In the genomic region with DNA sequence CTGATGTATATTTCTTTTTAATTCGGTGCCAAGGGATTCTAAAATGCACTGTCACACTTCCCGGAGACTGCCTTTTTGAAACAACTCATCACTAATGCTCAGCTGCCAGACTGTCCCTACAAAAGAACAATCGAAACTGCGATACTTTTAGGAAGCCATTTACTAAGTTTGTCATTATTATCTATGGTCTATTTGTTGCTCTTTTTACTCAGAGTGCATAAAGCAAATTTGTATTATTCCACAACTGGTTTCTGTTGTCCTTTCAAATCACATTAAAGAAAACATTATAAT, we compare ENCODE assay signal across 12 cellular contexts.
A peak's percentile ranks its signal among the peaks of the same experiment; 100 is the strongest.
DNase-seq lines count a peak whose midpoint lies in the region; ATAC-seq, FAIRE-seq and TF ChIP-seq lines count a peak whose summit lies in the region.
"Had no signal": no experiment of that assay in that cellular context is flagged by ENCODE, and none has a peak within 500 bp of the region (broad histone marks: within the 10 kb centered on the region; RNA-seq: fewer than 3 reads in every experiment).

No MANE protein-coding gene starts in this region.

- H3K27ac ChIP-seq in ACC112 (ENCODE audit: low read depth, low read length) (peak overlapping the region; percentile 58), endothelial cell of umbilical vein (ENCODE audit: insufficient read depth, low read depth, low read length) (peak overlapping the region; percentile 2), ovary (peak overlapping the region; percentile 33 to 73), SK-N-SH (ENCODE audit: low read depth in 2 of 2, low read length in 1 of 2) (no peak overlapping the region)
- H3K27ac ChIP-seq in CD8-positive, alpha-beta T cell (ENCODE audit: low read depth, low read length): no peak overlapping the region
- H3K27ac ChIP-seq: BLaER1 treated with 17β-estradiol and CSF1 and Interleukin-3, amounts not matched to agents 10 nM and 100 nM had no signal

- no peaks in the 10 kb centered on the region for H3K9me3 ChIP-seq in endothelial cell of umbilical vein (replicated peaks; ENCODE audit: control insufficient read depth, insufficient read depth, low read length)
- H3K9me3 ChIP-seq in ovary: no peaks in the 10 kb centered on the region
- no peaks in the 10 kb centered on the region for H3K9me3 ChIP-seq in SK-N-SH
- H3K9me3 ChIP-seq in CD8-positive, alpha-beta T cell (ENCODE audit: low read length): no peaks in the 10 kb centered on the region
- H3K9me3 ChIP-seq: BLaER1 treated with 17β-estradiol and CSF1 and Interleukin-3, amounts not matched to agents 10 nM and 100 nM had no signal

- POLR2A ChIA-PET in endothelial cell of umbilical vein (lab: Charles Lee) (interaction anchor here (1.5 to 1.9 kb wide), 2 partner anchors 40 to 104 kb away, joined by 4 to 7 read pairs; no protein-coding TSS in a partner anchor), SK-N-SH (lab: Yijun Ruan, JAX) (no interaction called here)
- POLR2A ChIA-PET in CD8-positive, alpha-beta T cell (lab: Charles Lee): interaction anchor here (1.0 kb wide), 1 partner anchor 20 kb away, joined by 3 read pairs; no protein-coding TSS in a partner anchor

- no peaks in the 10 kb centered on the region for H3K9me2 ChIP-seq in SK-N-SH

- H3K4me1 ChIP-seq in ACC112 (ENCODE audit: control insufficient read depth, insufficient read depth, low read length, unreplicated experiment): peaks cover 52% of the 10 kb centered on the region
- peaks cover 71% of the 10 kb centered on the region for H3K4me1 ChIP-seq in endothelial cell of umbilical vein (ENCODE audit: control insufficient read depth, extremely low read depth, insufficient read depth, low read length)
- H3K4me1 ChIP-seq in ovary (ENCODE audit: insufficient read depth): peaks cover 32% of the 10 kb centered on the region
- peaks cover 21 to 29% of the 10 kb centered on the region in 2 experiments for H3K4me1 ChIP-seq in SK-N-SH (ENCODE audit: control insufficient read depth in 1 of 2, insufficient read depth in 2 of 2, low read depth in 1 of 2, low read length in 1 of 2)
- no peaks in the 10 kb centered on the region for H3K4me1 ChIP-seq in CD8-positive, alpha-beta T cell (ENCODE audit: insufficient read depth, low read length)

- ATAC-seq in CD8-positive, alpha-beta T cell: no peak

- H3F3A ChIP-seq in SK-N-SH (replicated peaks; ENCODE audit: insufficient read depth): peaks cover 20% of the 10 kb centered on the region

- WGBS in ovary, 3 donors: 7 to 14% (median 10%) methylated on average over 4 of the region's 4 CpGs
- WGBS in SK-N-SH (ENCODE audit: low lambda C conversion rate): 82% methylated on average over 4 of the region's 4 CpGs

- TF ChIP-seq POLR2A in endothelial cell of umbilical vein (IDR thresholded peaks at IDR 0.05; ENCODE audit: low read depth, low read length): no peak
- no peak for TF ChIP-seq POLR2A in ovary (IDR thresholded peaks at IDR 0.05)

- dilution Hi-C loops in endothelial cell of umbilical vein (cut with MboI; ENCODE audit: extremely low pct_ligation_motif_present, low sequenced_read_pairs): no loop called here

- intact Hi-C loops in endothelial cell of umbilical vein (cut with micrococcal nuclease): no loop called here
- intact Hi-C loops in ovary (cut with DNase I): loop anchor here in 2 of 4 donors (5.0 to 10.0 kb wide), 3 partner anchors 59 to 122 kb away; a partner anchor contains a TSS
- intact Hi-C loops in CD8-positive, alpha-beta T cell (cut with DNase I, micrococcal nuclease): no loop called here

- H3K9ac ChIP-seq in endothelial cell of umbilical vein (replicated peaks; ENCODE audit: extremely low read depth, insufficient read depth, low read length) (no peak overlapping the region), SK-N-SH (no peak overlapping the region)
- H3K9ac ChIP-seq: BLaER1 treated with 17β-estradiol and CSF1 and Interleukin-3, amounts not matched to agents 10 nM and 100 nM had no signal

- H3K36me3 Mint-ChIP-seq in CD8-positive, alpha-beta T cell: no peaks in the 10 kb centered on the region

- peaks cover 6% of the 10 kb centered on the region for H3K27me3 Mint-ChIP-seq in CD8-positive, alpha-beta T cell (ENCODE audit: low read depth)

- H3K27ac Mint-ChIP-seq in CD8-positive, alpha-beta T cell: no peak overlapping the region
- H3K27ac Mint-ChIP-seq: activated B cell treated with CpG ODN at 0.5 μM for 24 hours had no signal

- H4K20me1 ChIP-seq in endothelial cell of umbilical vein (replicated peaks; ENCODE audit: control insufficient read depth, extremely low read depth, insufficient read depth, low read length) (no peaks in the 10 kb centered on the region), SK-N-SH (ENCODE audit: insufficient read depth) (no peaks in the 10 kb centered on the region)
- H4K20me1 ChIP-seq: BLaER1 treated with 17β-estradiol and CSF1 and Interleukin-3, amounts not matched to agents 10 nM and 100 nM had no signal

- CTCF ChIA-PET in endothelial cell of umbilical vein (lab: Charles Lee): interaction anchor here (0.8 to 5.3 kb wide), 6 partner anchors 8 to 182 kb away, joined by 3 to 49 read pairs (median 6); no protein-coding TSS in a partner anchor
- CTCF ChIA-PET in SK-N-SH (lab: Yijun Ruan, JAX): interaction anchor here (1.1 to 1.2 kb wide), 2 partner anchors 23 to 236 kb away, joined by 3 to 4 read pairs; no protein-coding TSS in a partner anchor
- CTCF ChIA-PET in CD8-positive, alpha-beta T cell (lab: Charles Lee): no interaction called here

- DNase-seq in NCI-H2029 (lab: John Stamatoyannopoulos, UW) (peak; percentile 41), endothelial cell of umbilical vein (ENCODE audit: low read depth, low spot score) (no peak), ovary (no peak), SK-N-SH (no peak), NCI-H226 (no peak)
- DNase-seq in activated CD8-positive, alpha-beta memory T cell treated with anti-CD3 and anti-CD28 coated beads for 24 hours: no peak
- DNase-seq in CD8-positive, alpha-beta T cell: no peak
- DNase-seq: activated B cell treated with CpG ODN at 0.5 μM for 24 hours; activated T-cell treated with anti-CD3 and anti-CD28 coated beads for 4 hours; effector memory CD4-positive, alpha-beta T cell had no signal

- H3K4me2 ChIP-seq in endothelial cell of umbilical vein (ENCODE audit: insufficient read depth, low read length): no peak overlapping the region
- no peak overlapping the region for H3K4me2 ChIP-seq in SK-N-SH
- H3K4me2 ChIP-seq: BLaER1 treated with 17β-estradiol and CSF1 and Interleukin-3, amounts not matched to agents 10 nM and 100 nM had no signal

- H2AFZ ChIP-seq in ACC112 (ENCODE audit: low read length, unreplicated experiment) (no peak overlapping the region), endothelial cell of umbilical vein (ENCODE audit: low read depth, low read length) (no peak overlapping the region), SK-N-SH (ENCODE audit: low read depth) (no peak overlapping the region)

- no TSS peak for BruUV-seq in endothelial cell of umbilical vein (replicated peaks; lab: Mats Ljungman, UMichigan)

- TF ChIP-seq CTCF in endothelial cell of umbilical vein (IDR thresholded peaks at IDR 0.05; ENCODE audit: extremely low read depth in 1 of 2, insufficient read depth in 1 of 2, low read depth in 1 of 2, low read length in 2 of 2): no peak
- TF ChIP-seq CTCF in ovary (IDR thresholded peaks at IDR 0.05): no peak
- no peak for TF ChIP-seq CTCF in SK-N-SH (IDR thresholded peaks at IDR 0.05)
- TF ChIP-seq CTCF in CD8-positive, alpha-beta T cell (IDR thresholded peaks at IDR 0.05): no peak

- TF ChIP-seq EP300 in ovary (IDR thresholded peaks at IDR 0.05) (no peak), SK-N-SH (IDR thresholded peaks at IDR 0.05; ENCODE audit: borderline replicate concordance in 1 of 2, low read depth in 1 of 2, low read length in 1 of 2) (no peak)

- peaks cover 5% of the 10 kb centered on the region for H3K4me1 Mint-ChIP-seq in CD8-positive, alpha-beta T cell (ENCODE audit: low read depth)

- no peak overlapping the region for H3K4me3 Mint-ChIP-seq in CD8-positive, alpha-beta T cell
- H3K4me3 Mint-ChIP-seq: activated B cell treated with CpG ODN at 0.5 μM for 24 hours had no signal

- no peaks in the 10 kb centered on the region for H3K9me3 Mint-ChIP-seq in CD8-positive, alpha-beta T cell
- H3K9me3 Mint-ChIP-seq: activated B cell treated with CpG ODN at 0.5 μM for 24 hours had no signal

- TF ChIP-seq RAD21 in SK-N-SH (IDR thresholded peaks at IDR 0.05; ENCODE audit: low read length): no peak

- no peaks in the 10 kb centered on the region for H3K27me3 ChIP-seq in ACC112 (ENCODE audit: insufficient read depth, low read length)
- no peaks in the 10 kb centered on the region for H3K27me3 ChIP-seq in endothelial cell of umbilical vein (ENCODE audit: control insufficient read depth in 2 of 2, insufficient read depth in 2 of 2, low read length in 2 of 2)
- no peaks in the 10 kb centered on the region for H3K27me3 ChIP-seq in ovary
- H3K27me3 ChIP-seq in SK-N-SH (ENCODE audit: insufficient read depth): no peaks in the 10 kb centered on the region
- no peaks in the 10 kb centered on the region for H3K27me3 ChIP-seq in CD8-positive, alpha-beta T cell (ENCODE audit: insufficient read depth, low read length)
- H3K27me3 ChIP-seq: BLaER1 treated with 17β-estradiol and CSF1 and Interleukin-3, amounts not matched to agents 10 nM and 100 nM had no signal

- H3K36me3 ChIP-seq in ACC112 (ENCODE audit: insufficient read depth, low read length) (no peaks in the 10 kb centered on the region), endothelial cell of umbilical vein (ENCODE audit: control insufficient read depth in 2 of 2, extremely low read depth in 1 of 2, insufficient read depth in 2 of 2, low read length in 2 of 2) (peaks cover 8 to 14% of the 10 kb centered on the region in 2 experiments), ovary (no peaks in the 10 kb centered on the region), SK-N-SH (replicated peaks in 1 of 2; ENCODE audit: control insufficient read depth in 1 of 2, insufficient read depth in 2 of 2, low read length in 1 of 2) (peaks cover 0 to 8% of the 10 kb centered on the region in 2 experiments)
- no peaks in the 10 kb centered on the region for H3K36me3 ChIP-seq in CD8-positive, alpha-beta T cell (ENCODE audit: insufficient read depth, low read length)
- H3K36me3 ChIP-seq: BLaER1 treated with 17β-estradiol and CSF1 and Interleukin-3, amounts not matched to agents 10 nM and 100 nM had no signal

- H3K79me2 ChIP-seq in ACC112 (ENCODE audit: control insufficient read depth, insufficient read depth, low read length, unreplicated experiment) (peaks cover 53% of the 10 kb centered on the region), endothelial cell of umbilical vein (ENCODE audit: control insufficient read depth, insufficient read depth, low read length) (peaks cover 90% of the 10 kb centered on the region), SK-N-SH (ENCODE audit: insufficient read depth) (peaks cover 56% of the 10 kb centered on the region)

- H3K4me3 ChIP-seq in ACC112 (ENCODE audit: low read depth, low read length): peak overlapping the region; percentile 48
- H3K4me3 ChIP-seq in endothelial cell of umbilical vein (replicated peaks in 1 of 3; ENCODE audit: insufficient read depth in 1 of 3, low read depth in 1 of 3, low read length in 3 of 3): no peak overlapping the region
- no peak overlapping the region for H3K4me3 ChIP-seq in ovary
- no peak overlapping the region for H3K4me3 ChIP-seq in SK-N-SH (ENCODE audit: low read depth in 2 of 2, low read length in 1 of 2)
- no peak overlapping the region for H3K4me3 ChIP-seq in CD8-positive, alpha-beta T cell (ENCODE audit: low read depth, low read length)
- H3K4me3 ChIP-seq: BLaER1 treated with 17β-estradiol and CSF1 and Interleukin-3, amounts not matched to agents 10 nM and 100 nM had no signal

- H3K9me1 ChIP-seq in endothelial cell of umbilical vein (replicated peaks; ENCODE audit: control insufficient read depth, extremely low read depth, insufficient read depth, low read length): no peaks in the 10 kb centered on the region

- peak; percentile 44 for FAIRE-seq in endothelial cell of umbilical vein (lab: Jason Lieb, UNC)

Comparison
In these comparisons a context has a peak if more than half of its experiments do, and no peak if none do; other contexts are left out.
1. H3K27ac ChIP-seq: peak in ACC112 (single experiment), endothelial cell of umbilical vein (single experiment) and ovary (2 of 2); none in SK-N-SH (0 of 2) and CD8-positive, alpha-beta T cell (single experiment).